In the genomic region with DNA sequence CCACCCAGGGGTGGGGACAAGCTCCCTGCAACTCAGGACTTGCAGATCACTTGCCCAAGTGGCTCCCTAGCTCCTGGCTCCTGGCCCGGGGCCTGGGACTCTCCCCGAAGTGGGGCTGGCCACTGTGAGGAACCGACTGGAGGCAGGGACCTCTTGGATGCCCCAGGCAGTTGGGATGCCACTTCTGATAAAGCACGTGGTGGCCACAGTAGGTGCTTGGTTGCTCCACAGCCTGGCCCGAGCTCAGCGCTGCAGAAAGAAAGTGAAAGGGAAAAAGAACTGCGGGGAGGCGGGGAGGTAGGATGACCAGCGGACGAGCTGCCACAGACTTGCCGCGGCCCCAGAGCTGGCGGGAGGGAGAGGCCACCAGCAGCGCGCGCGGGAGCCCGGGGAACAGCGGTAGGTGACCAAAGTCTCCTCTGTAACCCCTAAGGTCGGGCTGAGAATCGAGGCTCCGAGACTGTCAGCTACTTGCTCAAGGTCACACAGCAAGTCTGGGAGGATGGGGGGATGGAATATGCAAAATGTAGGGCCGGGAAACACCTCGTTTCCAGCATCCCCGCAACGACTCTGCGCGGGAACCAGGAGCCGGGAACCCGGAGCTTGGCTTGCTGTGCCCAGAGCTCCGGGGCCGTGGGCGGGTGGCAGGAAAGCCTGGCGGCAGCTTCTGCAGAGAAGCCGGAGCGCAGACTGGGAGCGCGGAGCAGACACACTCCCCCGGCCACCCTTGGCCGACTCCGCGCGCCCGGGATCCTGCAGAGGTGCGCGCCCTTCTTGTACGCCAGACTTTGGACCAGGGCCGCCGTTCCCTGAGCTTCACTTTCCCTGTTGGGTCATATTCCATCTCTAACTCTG, we compare ENCODE assay signal across 8 cellular contexts. TPM values are rescaled to one million over a fixed set of nuclear protein-coding genes. Genes with fewer than 3 reads are reported as not detected.
DNase-seq lines count a peak whose midpoint lies in the region; ATAC-seq and TF ChIP-seq lines count a peak whose summit lies in the region.

No MANE protein-coding gene starts in this region.

- no peak for TF ChIP-seq CTCF in glutamatergic neuron (IDR thresholded peaks at IDR 0.05; ENCODE audit: partially characterized antibody, unreplicated experiment)

- H3K27ac Mint-ChIP-seq in activated CD4-positive, alpha-beta memory T cell treated with anti-CD3 and anti-CD28 coated beads for 36 hours, result no peak overlapping the region
- no peak overlapping the region for H3K27ac Mint-ChIP-seq in glutamatergic neuron (ENCODE audit: unreplicated experiment)

- H3K4me3 Mint-ChIP-seq in activated CD4-positive, alpha-beta memory T cell treated with anti-CD3 and anti-CD28 coated beads for 36 hours, result peak overlapping the region; percentile 75
- peak overlapping the region; percentile 67 for H3K4me3 Mint-ChIP-seq in glutamatergic neuron (ENCODE audit: unreplicated experiment)

- DNase-seq in DMS 273 (lab: John Stamatoyannopoulos, UW; ENCODE audit: unreplicated experiment), result peak; percentile 46
- no peak for DNase-seq in DMS 273 treated with DMSO at 0.1 percent for 48 hours (lab: John Stamatoyannopoulos, UW)
- DNase-seq in activated CD4-positive, alpha-beta memory T cell treated with anti-CD3 and anti-CD28 coated beads for 36 hours, result peak; percentile 45
- DNase-seq in glutamatergic neuron, result peak; percentile 31
- peak in 6 of 10 donors; percentile 14 to 90 (median 58) for DNase-seq in posterior cingulate gyrus
- no peak for DNase-seq in NCI-H524 treated with DMSO at 0.1 percent for 48 hours (lab: John Stamatoyannopoulos, UW)
- DNase-seq in SHP77 treated with DMSO at 0.1 percent for 48 hours (lab: John Stamatoyannopoulos, UW), result no peak

- intact Hi-C loops in activated CD4-positive, alpha-beta memory T cell treated with anti-CD3 and anti-CD28 coated beads for 36 hours (cut with micrococcal nuclease), result loop anchor here (10.0 kb wide), 1 partner anchor 216 kb away; no protein-coding TSS in a partner anchor
- intact Hi-C loops in posterior cingulate gyrus (cut with DNase I), result no loop called here

- POLR2A ChIA-PET in activated CD4-positive, alpha-beta memory T cell treated with anti-CD3 and anti-CD28 coated beads for 36 hours (lab: Charles Lee), result no interaction called here

- H3K9me3 Mint-ChIP-seq in activated CD4-positive, alpha-beta memory T cell treated with anti-CD3 and anti-CD28 coated beads for 36 hours, result no peaks in the 10 kb centered on the region
- peaks cover 2% of the 10 kb centered on the region for H3K9me3 Mint-ChIP-seq in glutamatergic neuron (ENCODE audit: unreplicated experiment)

- peaks cover 60% of the 10 kb centered on the region for H3K27me3 Mint-ChIP-seq in activated CD4-positive, alpha-beta memory T cell treated with anti-CD3 and anti-CD28 coated beads for 36 hours
- peaks cover 9% of the 10 kb centered on the region for H3K27me3 Mint-ChIP-seq in glutamatergic neuron (ENCODE audit: unreplicated experiment)

- H3K4me1 Mint-ChIP-seq in activated CD4-positive, alpha-beta memory T cell treated with anti-CD3 and anti-CD28 coated beads for 36 hours (ENCODE audit: low read depth), result peaks cover 64% of the 10 kb centered on the region
- peaks cover 20% of the 10 kb centered on the region for H3K4me1 Mint-ChIP-seq in glutamatergic neuron (ENCODE audit: low read depth, unreplicated experiment)

- H3K36me3 Mint-ChIP-seq in activated CD4-positive, alpha-beta memory T cell treated with anti-CD3 and anti-CD28 coated beads for 36 hours, result no peaks in the 10 kb centered on the region
- H3K36me3 Mint-ChIP-seq in glutamatergic neuron (ENCODE audit: unreplicated experiment), result peaks cover 5% of the 10 kb centered on the region

- CTCF ChIA-PET in activated CD4-positive, alpha-beta memory T cell treated with anti-CD3 and anti-CD28 coated beads for 36 hours (lab: Charles Lee), result interaction anchor here (0.7 to 4.2 kb wide), 4 partner anchors 9 to 364 kb away, joined by 3 to 23 read pairs (median 6); no protein-coding TSS in a partner anchor

- ATAC-seq in HG02623 (IDR thresholded peaks at IDR 0.05; ENCODE audit: unreplicated experiment), result peak; percentile 29

RNA-seq across cellular contexts. Expression of a gene that starts 1.9 kb away (rescaled TPM):
- 1 to 10 TPM; 1.8 to 3.2 TPM for total RNA-seq in activated CD4-positive, alpha-beta memory T cell treated with anti-CD3 and anti-CD28 coated beads for 36 hours
- 0.69 TPM for total RNA-seq in glutamatergic neuron (ENCODE audit: unreplicated experiment)

Comparison
In these comparisons a context has a peak if more than half of its experiments do, and no peak if none do; other contexts are left out.
1. DNase-seq: peak in DMS 273 (single experiment), activated CD4-positive, alpha-beta memory T cell treated with anti-CD3 and anti-CD28 coated beads for 36 hours (single experiment), glutamatergic neuron (single experiment) and posterior cingulate gyrus (6 of 10); none in DMS 273 treated with DMSO at 0.1 percent for 48 hours (single experiment), NCI-H524 treated with DMSO at 0.1 percent for 48 hours (single experiment) and SHP77 treated with DMSO at 0.1 percent for 48 hours (single experiment).